In the genomic region with DNA sequence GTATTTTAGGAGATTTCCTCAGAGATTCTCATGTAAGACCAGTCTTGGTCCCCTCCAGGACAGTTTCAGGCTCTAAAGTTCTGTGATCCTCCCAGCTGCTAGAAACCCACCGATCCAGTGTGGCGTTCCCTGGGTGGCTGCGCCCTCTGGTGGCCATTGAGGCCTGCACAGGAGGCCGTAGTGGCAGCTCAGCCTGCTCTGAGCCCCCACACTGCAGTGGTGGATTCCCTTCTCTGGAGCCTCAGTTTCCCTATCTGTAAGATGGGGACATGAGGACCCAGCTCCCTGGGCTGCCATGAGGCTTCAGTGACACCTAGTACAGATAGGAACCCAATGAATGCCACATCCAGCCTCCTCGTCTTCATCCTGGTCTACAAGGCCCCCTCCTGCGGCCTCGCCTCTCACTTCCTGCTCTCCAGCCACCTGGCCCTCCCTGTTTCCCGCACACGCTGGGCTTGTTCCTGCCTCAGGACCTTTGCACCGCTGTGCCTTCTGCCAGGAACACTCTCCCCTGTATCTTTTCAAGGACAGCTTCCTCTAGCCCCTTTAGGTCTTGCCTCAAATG, we compare ENCODE assay signal across 1 cellular context.
TF ChIP-seq lines count a peak whose summit lies in the region.

No MANE protein-coding gene starts in this region.

TF ChIP-seq in GM12878, 131 proteins besides CTCF, POLR2A, EP300 and RAD21 (continued from another document):
- TF ChIP-seq SREBF2 (IDR thresholded peaks at IDR 0.05; ENCODE audit: low read length) = no peak
- TF ChIP-seq NRF1 (conservative IDR thresholded peaks at IDR 0.05; ENCODE audit: low read depth, low read length) = no peak
- no peak for TF ChIP-seq CBX5 (IDR thresholded peaks at IDR 0.05; ENCODE audit: low read depth)
- TF ChIP-seq TCF3 (IDR thresholded peaks at IDR 0.05; ENCODE audit: borderline replicate concordance, insufficient read depth, low read depth, low read length) = no peak
- TF ChIP-seq, protein P1, sequence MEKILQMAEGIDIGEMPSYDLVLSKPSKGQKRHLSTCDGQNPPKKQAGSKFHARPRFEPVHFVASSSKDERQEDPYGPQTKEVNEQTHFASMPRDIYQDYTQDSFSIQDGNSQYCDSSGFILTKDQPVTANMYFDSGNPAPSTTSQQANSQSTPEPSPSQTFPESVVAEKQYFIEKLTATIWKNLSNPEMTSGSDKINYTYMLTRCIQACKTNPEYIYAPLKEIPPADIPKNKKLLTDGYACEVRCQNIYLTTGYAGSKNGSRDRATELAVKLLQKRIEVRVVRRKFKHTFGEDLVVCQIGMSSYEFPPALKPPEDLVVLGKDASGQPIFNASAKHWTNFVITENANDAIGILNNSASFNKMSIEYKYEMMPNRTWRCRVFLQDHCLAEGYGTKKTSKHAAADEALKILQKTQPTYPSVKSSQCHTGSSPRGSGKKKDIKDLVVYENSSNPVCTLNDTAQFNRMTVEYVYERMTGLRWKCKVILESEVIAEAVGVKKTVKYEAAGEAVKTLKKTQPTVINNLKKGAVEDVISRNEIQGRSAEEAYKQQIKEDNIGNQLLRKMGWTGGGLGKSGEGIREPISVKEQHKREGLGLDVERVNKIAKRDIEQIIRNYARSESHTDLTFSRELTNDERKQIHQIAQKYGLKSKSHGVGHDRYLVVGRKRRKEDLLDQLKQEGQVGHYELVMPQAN (conservative IDR thresholded peaks at IDR 0.05) = no peak
